ENCODE assay signal across 9 cellular contexts in the genomic region with DNA sequence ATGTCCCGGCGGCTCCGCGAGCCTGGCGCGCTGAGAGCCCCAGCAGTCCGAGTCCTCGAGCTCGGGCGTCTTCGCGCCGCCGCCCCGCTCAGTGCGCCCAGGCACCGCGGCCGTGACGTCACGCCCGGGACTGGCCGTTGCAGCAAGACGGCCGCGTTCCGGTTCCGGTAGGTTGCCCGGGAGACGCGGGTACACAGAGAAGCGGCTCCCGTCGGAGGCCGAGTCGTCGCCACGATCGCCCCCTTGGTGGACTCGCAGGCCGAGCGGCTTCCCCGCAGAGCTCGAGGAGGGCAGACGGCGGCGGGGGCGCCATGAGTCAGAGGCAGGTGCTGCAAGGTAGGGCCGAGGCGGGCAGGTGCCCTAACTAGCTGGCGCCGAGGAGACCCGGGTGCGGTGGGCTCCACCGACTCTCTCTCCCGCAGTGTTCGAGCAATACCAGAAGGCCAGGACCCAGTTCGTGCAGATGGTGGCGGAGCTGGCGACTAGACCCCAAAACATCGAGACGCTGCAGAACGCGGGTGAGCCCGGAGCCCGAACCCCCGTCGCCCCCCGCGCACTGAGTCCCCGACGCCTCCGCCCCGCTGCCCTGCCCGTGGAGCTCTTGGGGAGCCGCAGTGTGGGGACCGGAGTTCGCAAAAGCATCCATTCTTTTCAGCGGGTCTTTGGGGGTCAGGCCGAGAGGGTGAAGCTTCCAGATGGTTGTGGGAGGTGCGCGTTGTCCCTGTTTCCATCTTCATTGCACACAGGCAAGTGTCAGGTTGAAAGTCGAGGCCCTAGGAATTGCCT. TPM values are rescaled to one million over a fixed set of nuclear protein-coding genes. Genes with fewer than 3 reads are reported as not detected.
DNase-seq lines count a peak whose midpoint lies in the region; ATAC-seq lines count a peak whose summit lies in the region.
"Had no signal": no experiment of that assay in that cellular context is flagged by ENCODE, and none has a peak within 500 bp of the region (broad histone marks: within the 10 kb centered on the region; RNA-seq: fewer than 3 reads in every experiment).

A gene (plus strand): TSS at position 196 of the 786 bp plus-strand sequence. CDS start 116 bp downstream, at position 312.

- H3K27me3 Mint-ChIP-seq in T-helper 1 cell treated with Interleukin-12 subunit alpha and Interleukin-12 subunit beta and Interleukin-4 antibody, amounts not matched to agents 30 μg/mL and 1 μg/mL, for 36 hours (ENCODE audit: low read depth): peaks cover 75% of the 10 kb centered on the region
- H3K27me3 Mint-ChIP-seq in effector memory CD8-positive, alpha-beta T cell: peaks cover 52 to 64% of the 10 kb centered on the region in 2 donors
- peaks cover 35 to 56% of the 10 kb centered on the region in 2 donors for H3K27me3 Mint-ChIP-seq in natural killer cell treated with Interleukin-12 subunit alpha and Interleukin-12 subunit beta and Interleukin-15 and Interleukin-18, amount 100 ng/mL, for 72 hours

- peak within 1 kb of the TSS; percentile 66 for H3K27ac Mint-ChIP-seq in T-helper 1 cell treated with Interleukin-12 subunit alpha and Interleukin-12 subunit beta and Interleukin-4 antibody, amounts not matched to agents 30 μg/mL and 1 μg/mL, for 36 hours
- peak within 1 kb of the TSS in 1 of 2 donors; percentile 19 for H3K27ac Mint-ChIP-seq in effector memory CD8-positive, alpha-beta T cell
- H3K27ac Mint-ChIP-seq in natural killer cell treated with Interleukin-12 subunit alpha and Interleukin-12 subunit beta and Interleukin-15 and Interleukin-18, amount 100 ng/mL, for 72 hours: no peak within 1 kb of the TSS

- peaks cover 6% of the 10 kb centered on the region for H3K36me3 Mint-ChIP-seq in T-helper 1 cell treated with Interleukin-12 subunit alpha and Interleukin-12 subunit beta and Interleukin-4 antibody, amounts not matched to agents 30 μg/mL and 1 μg/mL, for 36 hours (ENCODE audit: low read depth)
- peaks cover 27% of the 10 kb centered on the region for H3K36me3 Mint-ChIP-seq in effector memory CD8-positive, alpha-beta T cell (ENCODE audit: insufficient read depth)
- H3K36me3 Mint-ChIP-seq in natural killer cell treated with Interleukin-12 subunit alpha and Interleukin-12 subunit beta and Interleukin-15 and Interleukin-18, amount 100 ng/mL, for 72 hours: peaks cover 12% of the 10 kb centered on the region

- DNase-seq in ACHN (peak; percentile 39), SW 1271 (lab: John Stamatoyannopoulos, UW) (no peak), NCI-H1694 treated with DMSO at 0.1 percent for 48 hours (lab: John Stamatoyannopoulos, UW) (no peak)
- peak in 2 of 3 experiments; percentile 28 to 31 for DNase-seq in effector memory CD8-positive, alpha-beta T cell
- peak; percentile 87 for DNase-seq in natural killer cell treated with Interleukin-12 subunit alpha and Interleukin-12 subunit beta and Interleukin-15 and Interleukin-18, amount 100 ng/mL, for 72 hours (ENCODE audit: low spot score)
- DNase-seq: DND-41 had no signal

- peaks cover 22% of the 10 kb centered on the region for H3K4me1 Mint-ChIP-seq in T-helper 1 cell treated with Interleukin-12 subunit alpha and Interleukin-12 subunit beta and Interleukin-4 antibody, amounts not matched to agents 30 μg/mL and 1 μg/mL, for 36 hours (ENCODE audit: low read depth)
- no peaks in the 10 kb centered on the region for H3K4me1 Mint-ChIP-seq in effector memory CD8-positive, alpha-beta T cell (ENCODE audit: low read depth in 2 of 2)
- H3K4me1 Mint-ChIP-seq in natural killer cell treated with Interleukin-12 subunit alpha and Interleukin-12 subunit beta and Interleukin-15 and Interleukin-18, amount 100 ng/mL, for 72 hours (ENCODE audit: low read depth in 2 of 2): peaks cover 13 to 20% of the 10 kb centered on the region in 2 donors

- H3K9me3 Mint-ChIP-seq in T-helper 1 cell treated with Interleukin-12 subunit alpha and Interleukin-12 subunit beta and Interleukin-4 antibody, amounts not matched to agents 30 μg/mL and 1 μg/mL, for 36 hours: no peaks in the 10 kb centered on the region
- H3K9me3 Mint-ChIP-seq in effector memory CD8-positive, alpha-beta T cell: no peaks in the 10 kb centered on the region
- no peaks in the 10 kb centered on the region for H3K9me3 Mint-ChIP-seq in natural killer cell treated with Interleukin-12 subunit alpha and Interleukin-12 subunit beta and Interleukin-15 and Interleukin-18, amount 100 ng/mL, for 72 hours

- peak; percentile 40 for ATAC-seq in GM21737 (IDR thresholded peaks at IDR 0.05; ENCODE audit: unreplicated experiment)
- ATAC-seq in effector memory CD8-positive, alpha-beta T cell (replicated peaks): peak; percentile 45
- ATAC-seq in natural killer cell treated with Interleukin-12 subunit alpha and Interleukin-12 subunit beta and Interleukin-15 and Interleukin-18, amount 100 ng/mL, for 72 hours: peak; percentile 66 to 82
- no peak for ATAC-seq in HG02870 (IDR thresholded peaks at IDR 0.05; ENCODE audit: unreplicated experiment)

- in situ Hi-C loops in ACHN (cut with HindIII; ENCODE audit: low pct_ligation_motif_present, low pct_unique_long_range_greater_than_20kb, low sequenced_read_pairs): no loop called here

- peak within 1 kb of the TSS; percentile 80 for H3K4me3 Mint-ChIP-seq in T-helper 1 cell treated with Interleukin-12 subunit alpha and Interleukin-12 subunit beta and Interleukin-4 antibody, amounts not matched to agents 30 μg/mL and 1 μg/mL, for 36 hours
- peak within 1 kb of the TSS; percentile 26 to 35 for H3K4me3 Mint-ChIP-seq in effector memory CD8-positive, alpha-beta T cell
- peak within 1 kb of the TSS; percentile 68 for H3K4me3 Mint-ChIP-seq in natural killer cell treated with Interleukin-12 subunit alpha and Interleukin-12 subunit beta and Interleukin-15 and Interleukin-18, amount 100 ng/mL, for 72 hours

RNA-seq across cellular contexts. Expression of the gene that starts here (rescaled TPM):
- total RNA-seq in natural killer cell treated with Interleukin-12 subunit alpha and Interleukin-12 subunit beta and Interleukin-15 and Interleukin-18, amount 100 ng/mL, for 72 hours: under 1 TPM; 0.28 to 0.29 TPM

Comparison
In these comparisons a context has a peak if more than half of its experiments do, and no peak if none do; other contexts are left out.
1. Peak in DNase-seq and ATAC-seq in natural killer cell treated with Interleukin-12 subunit alpha and Interleukin-12 subunit beta and Interleukin-15 and Interleukin-18, amount 100 ng/mL, for 72 hours; RNA of the gene not detected or under 1 TPM.
2. DNase-seq: peak in ACHN (single experiment) and effector memory CD8-positive, alpha-beta T cell (2 of 3); none in SW 1271 (0 of 2) and NCI-H1694 treated with DMSO at 0.1 percent for 48 hours (single experiment).
3. Peak in every context shown above with its lines, with median percentiles within 50 percentile points of each other: H3K4me3 Mint-ChIP-seq.